Comparison of ENCODE assay signal across 17 cellular contexts in genomic region chr7:18532813-18533212, GRCh38.
"Had no signal": no experiment of that assay in that cellular context is flagged by ENCODE, and none has a peak within 500 bp of the region (broad histone marks: within the 10 kb centered on the region; RNA-seq: fewer than 3 reads in every experiment).

No MANE protein-coding gene starts in this region.

- H3K27ac ChIP-seq: body of pancreas, gastrocnemius medialis, heart right ventricle, ovary, stomach, thoracic aorta had no signal

- H3K4me1 ChIP-seq: body of pancreas had no signal

- H3K27ac Mint-ChIP-seq: activated naive CD4-positive, alpha-beta T cell treated with anti-CD3 and anti-CD28 coated beads, Interleukin-2, amount 50 U/mL, for 72 hours had no signal

- H3K27me3 Mint-ChIP-seq: central memory CD8-positive, alpha-beta T cell had no signal

- H3K36me3 Mint-ChIP-seq: activated naive CD4-positive, alpha-beta T cell treated with anti-CD3 and anti-CD28 coated beads, Interleukin-2, amount 50 U/mL, for 72 hours had no signal

- H3K9me3 ChIP-seq: body of pancreas, gastrocnemius medialis, heart right ventricle, ovary, stomach, thoracic aorta had no signal

- H3K4me3 ChIP-seq: body of pancreas, gastrocnemius medialis, heart right ventricle, ovary, stomach, thoracic aorta had no signal

- H3K4me3 Mint-ChIP-seq: central memory CD8-positive, alpha-beta T cell had no signal

- H3K4me1 Mint-ChIP-seq: central memory CD8-positive, alpha-beta T cell had no signal

- H3K36me3 ChIP-seq: gastrocnemius medialis, heart right ventricle, ovary, stomach, thoracic aorta had no signal

- H3K27me3 ChIP-seq: body of pancreas, gastrocnemius medialis, heart right ventricle, ovary, stomach had no signal

- DNase-seq: activated effector memory CD4-positive, alpha-beta T cell treated with anti-CD3 and anti-CD28 coated beads, Interleukin-2, amount 50 U/mL, for 16 hours; activated T-cell treated with anti-CD3 and anti-CD28 coated beads for 4 hours; amniotic stem cell; body of pancreas; effector memory CD4-positive, alpha-beta T cell; gastrocnemius medialis; heart right ventricle; left ventricle myocardium superior; mesendoderm; ovary; stimulated activated CD4-positive, alpha-beta T cell treated with anti-CD3 and anti-CD28 coated beads, Interleukin-4, amount 100 ng/mL, for 1 hour; stimulated activated CD8-positive, alpha-beta memory T cell treated with anti-CD3 and anti-CD28 coated beads, Interleukin-4, amount 100 ng/mL, for 48 hours; stomach; T1000 had no signal

- ATAC-seq: body of pancreas, gastrocnemius medialis, heart right ventricle, left ventricle myocardium superior had no signal

- H3K9me3 Mint-ChIP-seq: central memory CD8-positive, alpha-beta T cell had no signal
